28 cellular contexts compared by ENCODE assay signal in genomic region chr17:58538801-58539410, GRCh38. TPM values are rescaled to one million over a fixed set of nuclear protein-coding genes. Genes with fewer than 3 reads are reported as not detected.
DNase-seq lines count a peak whose midpoint lies in the region; ATAC-seq and TF ChIP-seq lines count a peak whose summit lies in the region.
"Had no signal": no experiment of that assay in that cellular context is flagged by ENCODE, and none has a peak within 500 bp of the region (broad histone marks: within the 10 kb centered on the region; RNA-seq: fewer than 3 reads in every experiment).

No MANE protein-coding gene starts in this region.

- H3K9me3 Mint-ChIP-seq in H9 = no peaks in the 10 kb centered on the region
- H3K9me3 Mint-ChIP-seq: activated naive CD4-positive, alpha-beta T cell treated with anti-CD3 and anti-CD28 coated beads, Interleukin-2, amount 50 U/mL, for 72 hours; effector memory CD8-positive, alpha-beta T cell; naive thymus-derived CD8-positive, alpha-beta T cell; T-helper 1 cell treated with Interleukin-12 subunit alpha and Interleukin-12 subunit beta and Interleukin-4 antibody, amounts not matched to agents 30 μg/mL and 1 μg/mL, for 36 hours had no signal

- no peak overlapping the region for H3K27ac Mint-ChIP-seq in H9
- H3K27ac Mint-ChIP-seq: activated naive CD4-positive, alpha-beta T cell treated with anti-CD3 and anti-CD28 coated beads, Interleukin-2, amount 50 U/mL, for 72 hours; effector memory CD8-positive, alpha-beta T cell; T-helper 1 cell treated with Interleukin-12 subunit alpha and Interleukin-12 subunit beta and Interleukin-4 antibody, amounts not matched to agents 30 μg/mL and 1 μg/mL, for 36 hours had no signal

- H3K36me3 Mint-ChIP-seq in H9 (ENCODE audit: insufficient read depth in 1 of 3, low read depth in 3 of 3) = no peaks in the 10 kb centered on the region
- H3K36me3 Mint-ChIP-seq: activated naive CD4-positive, alpha-beta T cell treated with anti-CD3 and anti-CD28 coated beads, Interleukin-2, amount 50 U/mL, for 72 hours; naive thymus-derived CD8-positive, alpha-beta T cell had no signal

- H2AK5ac ChIP-seq in H9 (ENCODE audit: insufficient read length, low read length) = no peak overlapping the region

- H4K8ac ChIP-seq in H9 (replicated peaks; ENCODE audit: insufficient read length, low read depth, low read length) = no peak overlapping the region

- peaks cover 18 to 23% of the 10 kb centered on the region in 2 experiments for H3K4me1 Mint-ChIP-seq in H9
- H3K4me1 Mint-ChIP-seq: naive thymus-derived CD8-positive, alpha-beta T cell had no signal

- no peaks in the 10 kb centered on the region for H3K23me2 ChIP-seq in H9 (ENCODE audit: insufficient read length, low read depth, low read length, poor library complexity, severe bottlenecking)

- H3K4me3 Mint-ChIP-seq in H9 = no peak overlapping the region
- H3K4me3 Mint-ChIP-seq: effector memory CD8-positive, alpha-beta T cell; naive thymus-derived CD8-positive, alpha-beta T cell; T-helper 1 cell treated with Interleukin-12 subunit alpha and Interleukin-12 subunit beta and Interleukin-4 antibody, amounts not matched to agents 30 μg/mL and 1 μg/mL, for 36 hours had no signal

- no peak overlapping the region for H3K27ac ChIP-seq in H9 (ENCODE audit: insufficient read length, low read depth, low read length)
- H3K27ac ChIP-seq: lower lobe of right lung, PC-9 had no signal

- no peak overlapping the region for H3K14ac ChIP-seq in H9 (ENCODE audit: insufficient read depth, low read length)

- no peak overlapping the region for H2BK5ac ChIP-seq in H9 (ENCODE audit: insufficient read length, low read length)

- H2BK20ac ChIP-seq in H9 (ENCODE audit: low read depth, low read length, poor library complexity, severe bottlenecking) = no peak overlapping the region

- no peak overlapping the region for H3K9ac ChIP-seq in H9 (ENCODE audit: extremely low read depth, insufficient read length, low read length)

- H3K79me2 ChIP-seq in H9 (ENCODE audit: insufficient read depth, low read length) = no peaks in the 10 kb centered on the region

- no peak overlapping the region for H2BK120ac ChIP-seq in H9 (ENCODE audit: low read depth, low read length, poor library complexity, severe bottlenecking)

- H3K4ac ChIP-seq in H9 (ENCODE audit: low read depth, low read length) = no peak overlapping the region

- no peak for TF ChIP-seq CTCF in H9 (conservative IDR thresholded peaks at IDR 0.05)

- H3K79me1 ChIP-seq in H9 (ENCODE audit: insufficient read depth, low read depth, low read length, poor library complexity, severe bottlenecking) = no peaks in the 10 kb centered on the region

- H2BK12ac ChIP-seq in H9 (ENCODE audit: insufficient read length, low read depth, low read length) = no peak overlapping the region

- H3K27me3 ChIP-seq in H9 (ENCODE audit: insufficient read depth, low read length) = no peaks in the 10 kb centered on the region

- no peak overlapping the region for H4K5ac ChIP-seq in H9 (ENCODE audit: insufficient read length, low read depth, low read length)

- no peak overlapping the region for H3K56ac ChIP-seq in H9 (ENCODE audit: insufficient read length, low read depth, low read length)

- no peak overlapping the region for H2BK15ac ChIP-seq in H9 (ENCODE audit: low read depth, low read length)

- no peak overlapping the region for H3T11ph ChIP-seq in H9 (ENCODE audit: low read length)

- H3K27me3 Mint-ChIP-seq in H9 (ENCODE audit: low read depth) = peaks cover 28% of the 10 kb centered on the region

- no peak overlapping the region for H4K91ac ChIP-seq in H9 (ENCODE audit: insufficient read length, low read depth, low read length)

- H3K23ac ChIP-seq in H9 (ENCODE audit: insufficient read length, low read depth, low read length) = no peak overlapping the region

- H3K4me2 ChIP-seq in H9 (ENCODE audit: insufficient read depth, insufficient read length, low read length) = no peak overlapping the region
- H3K4me2 ChIP-seq: PC-9 had no signal

- H3K4me1 ChIP-seq in H9 (ENCODE audit: insufficient read depth, low read length) = no peaks in the 10 kb centered on the region

- intact Hi-C loops in left ventricle myocardium superior (cut with micrococcal nuclease) = no loop called here

- H3K9me3 ChIP-seq in H9 (ENCODE audit: control insufficient read depth, low read depth, low read length) = no peaks in the 10 kb centered on the region
- H3K9me3 ChIP-seq: lower lobe of right lung had no signal

- no peaks in the 10 kb centered on the region for H4K20me1 ChIP-seq in H9 (ENCODE audit: control insufficient read depth, insufficient read depth, insufficient read length)

- WGBS in H9 (ENCODE audit: extremely low coverage, insufficient read length, low lambda C conversion rate) = no CpG with 5 or more reads among the region's 6 CpGs

- peak; percentile 67 for ATAC-seq in left ventricle myocardium superior
- ATAC-seq in GM18502 (IDR thresholded peaks at IDR 0.05; ENCODE audit: poor library complexity, unreplicated experiment) = no peak
- ATAC-seq in HG02571 (IDR thresholded peaks at IDR 0.05; ENCODE audit: unreplicated experiment) = no peak
- ATAC-seq: activated naive CD4-positive, alpha-beta T cell treated with anti-CD3 and anti-CD28 coated beads, Interleukin-2, amount 50 U/mL, for 72 hours; effector memory CD8-positive, alpha-beta T cell; GM12878; lower lobe of right lung; naive thymus-derived CD8-positive, alpha-beta T cell; SK-N-SH treated with all-trans-retinoic acid at 6 μM for 48 hours had no signal

- no peak overlapping the region for H3K18ac ChIP-seq in H9 (ENCODE audit: insufficient read length, low read depth, low read length)

- peak; percentile 24 for DNase-seq in H9
- peak; percentile 70 for DNase-seq in NCI-H2227 (lab: John Stamatoyannopoulos, UW; ENCODE audit: unreplicated experiment)
- DNase-seq in cerebellar cortex (ENCODE audit: low spot score) = peak; percentile 42
- DNase-seq in left ventricle myocardium superior = peak; percentile 40
- DNase-seq in stimulated activated CD4-positive, alpha-beta T cell treated with anti-CD3 and anti-CD28 coated beads, Interleukin-12 subunit alpha, Interleukin-12 subunit beta, amount 100 ng/mL, for 4 hours = no peak
- no peak for DNase-seq in NK-92 treated with Interleukin-12 subunit alpha and Interleukin-12 subunit beta, amount 100 ng/mL, for 24 hours (lab: John Stamatoyannopoulos, UW)
- DNase-seq: activated CD4-positive, alpha-beta T cell treated with anti-CD3 and anti-CD28 coated beads for 48 hours; amygdala; effector memory CD8-positive, alpha-beta T cell; erythroblast; foreskin fibroblast; KG1; lower lobe of right lung; midbrain; naive thymus-derived CD8-positive, alpha-beta T cell; NCI-H1092 treated with DMSO at 0.1 percent for 48 hours; NCI-H2029 treated with DMSO at 0.1 percent for 48 hours; NCI-H345; NCI-H774; PC-9; stimulated activated naive CD4-positive, alpha-beta T cell treated with Interleukin-2 at 50 U/mL for 16 hours had no signal

- no peak overlapping the region for H2AFZ ChIP-seq in H9 (ENCODE audit: low read length)
- H2AFZ ChIP-seq: PC-9 had no signal

RNA-seq across cellular contexts. Expression of gene MTMR4, which starts 24.5 kb away (rescaled TPM):
- total RNA-seq in H9 (2021) (20.7 and 31.2 TPM in 2 replicates), left ventricle myocardium superior (12.6 TPM)

RNA-seq across cellular contexts. Expression of gene HSF5, which starts 50.7 kb away (rescaled TPM):
- total RNA-seq in H9 (2021) = not detected in 2 replicates
- not detected for total RNA-seq in left ventricle myocardium superior
- total RNA-seq: MCF 10A, PC-9 had no signal

Comparison
In these comparisons a context has a peak if more than half of its experiments do, and no peak if none do; other contexts are left out.
1. DNase-seq: peak in H9 (single experiment), NCI-H2227 (single experiment), cerebellar cortex (single experiment) and left ventricle myocardium superior (single experiment); none in stimulated activated CD4-positive, alpha-beta T cell treated with anti-CD3 and anti-CD28 coated beads, Interleukin-12 subunit alpha, Interleukin-12 subunit beta, amount 100 ng/mL, for 4 hours (single experiment) and NK-92 treated with Interleukin-12 subunit alpha and Interleukin-12 subunit beta, amount 100 ng/mL, for 24 hours (single experiment).